ENCODE assay signal across 1 cellular context in the genomic region with DNA sequence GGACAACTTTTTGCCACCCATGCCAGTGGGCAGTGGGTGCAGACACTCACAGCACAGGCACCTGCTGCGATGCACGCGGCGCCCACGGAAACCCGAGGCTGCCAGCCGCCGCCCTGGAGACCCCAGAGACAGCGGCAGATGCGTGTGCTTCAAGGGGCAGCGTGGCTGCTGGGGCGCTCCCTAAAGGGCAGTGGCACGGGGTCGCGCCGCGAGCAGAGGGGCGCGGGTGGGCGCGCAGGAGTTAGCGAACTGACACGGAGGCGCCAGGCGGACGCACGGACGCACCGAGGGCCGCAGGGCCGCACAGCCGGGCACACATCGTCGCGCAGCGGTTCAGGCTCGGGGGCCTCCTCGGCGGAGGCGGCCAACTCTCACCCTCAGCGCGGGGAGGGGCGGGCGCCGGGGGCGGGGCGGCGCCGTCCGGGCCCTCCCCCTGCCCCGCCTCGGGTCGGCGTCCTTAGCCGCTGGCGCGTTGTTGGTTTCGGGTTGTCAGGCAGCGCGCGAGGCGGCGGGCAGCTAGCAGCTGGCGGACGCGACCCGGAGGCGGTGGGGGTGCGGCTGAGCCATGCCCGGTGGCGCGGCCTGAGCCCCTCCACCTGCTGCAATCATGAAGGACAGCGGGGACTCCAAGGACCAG.
TF ChIP-seq lines count a peak whose summit lies in the region.

A gene with protein sequence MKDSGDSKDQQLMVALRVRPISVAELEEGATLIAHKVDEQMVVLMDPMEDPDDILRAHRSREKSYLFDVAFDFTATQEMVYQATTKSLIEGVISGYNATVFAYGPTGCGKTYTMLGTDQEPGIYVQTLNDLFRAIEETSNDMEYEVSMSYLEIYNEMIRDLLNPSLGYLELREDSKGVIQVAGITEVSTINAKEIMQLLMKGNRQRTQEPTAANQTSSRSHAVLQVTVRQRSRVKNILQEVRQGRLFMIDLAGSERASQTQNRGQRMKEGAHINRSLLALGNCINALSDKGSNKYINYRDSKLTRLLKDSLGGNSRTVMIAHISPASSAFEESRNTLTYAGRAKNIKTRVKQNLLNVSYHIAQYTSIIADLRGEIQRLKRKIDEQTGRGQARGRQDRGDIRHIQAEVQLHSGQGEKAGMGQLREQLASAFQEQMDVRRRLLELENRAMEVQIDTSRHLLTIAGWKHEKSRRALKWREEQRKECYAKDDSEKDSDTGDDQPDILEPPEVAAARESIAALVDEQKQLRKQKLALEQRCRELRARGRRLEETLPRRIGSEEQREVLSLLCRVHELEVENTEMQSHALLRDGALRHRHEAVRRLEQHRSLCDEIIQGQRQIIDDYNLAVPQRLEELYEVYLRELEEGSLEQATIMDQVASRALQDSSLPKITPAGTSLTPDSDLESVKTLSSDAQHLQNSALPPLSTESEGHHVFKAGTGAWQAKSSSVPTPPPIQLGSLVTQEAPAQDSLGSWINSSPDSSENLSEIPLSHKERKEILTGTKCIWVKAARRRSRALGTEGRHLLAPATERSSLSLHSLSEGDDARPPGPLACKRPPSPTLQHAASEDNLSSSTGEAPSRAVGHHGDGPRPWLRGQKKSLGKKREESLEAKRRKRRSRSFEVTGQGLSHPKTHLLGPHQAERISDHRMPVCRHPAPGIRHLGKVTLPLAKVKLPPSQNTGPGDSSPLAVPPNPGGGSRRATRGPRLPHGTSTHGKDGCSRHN (plus strand): TSS at position 484 of the 637 bp plus-strand sequence. CDS start 124 bp downstream, at position 608.

TF ChIP-seq in GM23338, 12 proteins besides CTCF, POLR2A, EP300 and RAD21 (continued from another document):
- TF ChIP-seq, protein P1, sequence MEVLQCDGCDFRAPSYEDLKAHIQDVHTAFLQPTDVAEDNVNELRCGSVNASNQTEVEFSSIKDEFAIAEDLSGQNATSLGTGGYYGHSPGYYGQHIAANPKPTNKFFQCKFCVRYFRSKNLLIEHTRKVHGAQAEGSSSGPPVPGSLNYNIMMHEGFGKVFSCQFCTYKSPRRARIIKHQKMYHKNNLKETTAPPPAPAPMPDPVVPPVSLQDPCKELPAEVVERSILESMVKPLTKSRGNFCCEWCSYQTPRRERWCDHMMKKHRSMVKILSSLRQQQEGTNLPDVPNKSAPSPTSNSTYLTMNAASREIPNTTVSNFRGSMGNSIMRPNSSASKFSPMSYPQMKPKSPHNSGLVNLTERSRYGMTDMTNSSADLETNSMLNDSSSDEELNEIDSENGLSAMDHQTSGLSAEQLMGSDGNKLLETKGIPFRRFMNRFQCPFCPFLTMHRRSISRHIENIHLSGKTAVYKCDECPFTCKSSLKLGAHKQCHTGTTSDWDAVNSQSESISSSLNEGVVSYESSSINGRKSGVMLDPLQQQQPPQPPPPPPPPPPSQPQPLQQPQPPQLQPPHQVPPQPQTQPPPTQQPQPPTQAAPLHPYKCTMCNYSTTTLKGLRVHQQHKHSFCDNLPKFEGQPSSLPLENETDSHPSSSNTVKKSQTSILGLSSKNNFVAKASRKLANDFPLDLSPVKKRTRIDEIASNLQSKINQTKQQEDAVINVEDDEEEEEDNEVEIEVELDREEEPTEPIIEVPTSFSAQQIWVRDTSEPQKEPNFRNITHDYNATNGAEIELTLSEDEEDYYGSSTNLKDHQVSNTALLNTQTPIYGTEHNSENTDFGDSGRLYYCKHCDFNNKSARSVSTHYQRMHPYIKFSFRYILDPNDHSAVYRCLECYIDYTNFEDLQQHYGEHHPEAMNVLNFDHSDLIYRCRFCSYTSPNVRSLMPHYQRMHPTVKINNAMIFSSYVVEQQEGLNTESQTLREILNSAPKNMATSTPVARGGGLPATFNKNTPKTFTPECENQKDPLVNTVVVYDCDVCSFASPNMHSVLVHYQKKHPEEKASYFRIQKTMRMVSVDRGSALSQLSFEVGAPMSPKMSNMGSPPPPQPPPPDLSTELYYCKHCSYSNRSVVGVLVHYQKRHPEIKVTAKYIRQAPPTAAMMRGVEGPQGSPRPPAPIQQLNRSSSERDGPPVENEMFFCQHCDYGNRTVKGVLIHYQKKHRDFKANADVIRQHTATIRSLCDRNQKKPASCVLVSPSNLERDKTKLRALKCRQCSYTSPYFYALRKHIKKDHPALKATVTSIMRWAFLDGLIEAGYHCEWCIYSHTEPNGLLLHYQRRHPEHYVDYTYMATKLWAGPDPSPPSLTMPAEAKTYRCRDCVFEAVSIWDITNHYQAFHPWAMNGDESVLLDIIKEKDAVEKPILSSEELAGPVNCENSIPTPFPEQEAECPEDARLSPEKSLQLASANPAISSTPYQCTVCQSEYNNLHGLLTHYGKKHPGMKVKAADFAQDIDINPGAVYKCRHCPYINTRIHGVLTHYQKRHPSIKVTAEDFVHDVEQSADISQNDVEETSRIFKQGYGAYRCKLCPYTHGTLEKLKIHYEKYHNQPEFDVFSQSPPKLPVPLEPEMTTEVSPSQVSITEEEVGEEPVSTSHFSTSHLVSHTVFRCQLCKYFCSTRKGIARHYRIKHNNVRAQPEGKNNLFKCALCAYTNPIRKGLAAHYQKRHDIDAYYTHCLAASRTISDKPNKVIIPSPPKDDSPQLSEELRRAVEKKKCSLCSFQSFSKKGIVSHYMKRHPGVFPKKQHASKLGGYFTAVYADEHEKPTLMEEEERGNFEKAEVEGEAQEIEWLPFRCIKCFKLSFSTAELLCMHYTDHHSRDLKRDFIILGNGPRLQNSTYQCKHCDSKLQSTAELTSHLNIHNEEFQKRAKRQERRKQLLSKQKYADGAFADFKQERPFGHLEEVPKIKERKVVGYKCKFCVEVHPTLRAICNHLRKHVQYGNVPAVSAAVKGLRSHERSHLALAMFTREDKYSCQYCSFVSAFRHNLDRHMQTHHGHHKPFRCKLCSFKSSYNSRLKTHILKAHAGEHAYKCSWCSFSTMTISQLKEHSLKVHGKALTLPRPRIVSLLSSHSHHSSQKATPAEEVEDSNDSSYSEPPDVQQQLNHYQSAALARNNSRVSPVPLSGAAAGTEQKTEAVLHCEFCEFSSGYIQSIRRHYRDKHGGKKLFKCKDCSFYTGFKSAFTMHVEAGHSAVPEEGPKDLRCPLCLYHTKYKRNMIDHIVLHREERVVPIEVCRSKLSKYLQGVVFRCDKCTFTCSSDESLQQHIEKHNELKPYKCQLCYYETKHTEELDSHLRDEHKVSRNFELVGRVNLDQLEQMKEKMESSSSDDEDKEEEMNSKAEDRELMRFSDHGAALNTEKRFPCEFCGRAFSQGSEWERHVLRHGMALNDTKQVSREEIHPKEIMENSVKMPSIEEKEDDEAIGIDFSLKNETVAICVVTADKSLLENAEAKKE (CRISPR knock-in tag; IDR thresholded peaks at IDR 0.05) = no peak
- no peak for TF ChIP-seq ZNF331 (CRISPR knock-in tag; IDR thresholded peaks at IDR 0.05; ENCODE audit: low read depth)
- TF ChIP-seq, protein P2, sequence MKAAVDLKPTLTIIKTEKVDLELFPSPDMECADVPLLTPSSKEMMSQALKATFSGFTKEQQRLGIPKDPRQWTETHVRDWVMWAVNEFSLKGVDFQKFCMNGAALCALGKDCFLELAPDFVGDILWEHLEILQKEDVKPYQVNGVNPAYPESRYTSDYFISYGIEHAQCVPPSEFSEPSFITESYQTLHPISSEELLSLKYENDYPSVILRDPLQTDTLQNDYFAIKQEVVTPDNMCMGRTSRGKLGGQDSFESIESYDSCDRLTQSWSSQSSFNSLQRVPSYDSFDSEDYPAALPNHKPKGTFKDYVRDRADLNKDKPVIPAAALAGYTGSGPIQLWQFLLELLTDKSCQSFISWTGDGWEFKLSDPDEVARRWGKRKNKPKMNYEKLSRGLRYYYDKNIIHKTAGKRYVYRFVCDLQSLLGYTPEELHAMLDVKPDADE (IDR thresholded peaks at IDR 0.05) = no peak
- TF ChIP-seq NANOG (IDR thresholded peaks at IDR 0.05; ENCODE audit: borderline replicate concordance) = no peak
- no peak for TF ChIP-seq CREB1 (CRISPR knock-in tag; IDR thresholded peaks at IDR 0.05; ENCODE audit: low read depth)
- TF ChIP-seq, protein P3, sequence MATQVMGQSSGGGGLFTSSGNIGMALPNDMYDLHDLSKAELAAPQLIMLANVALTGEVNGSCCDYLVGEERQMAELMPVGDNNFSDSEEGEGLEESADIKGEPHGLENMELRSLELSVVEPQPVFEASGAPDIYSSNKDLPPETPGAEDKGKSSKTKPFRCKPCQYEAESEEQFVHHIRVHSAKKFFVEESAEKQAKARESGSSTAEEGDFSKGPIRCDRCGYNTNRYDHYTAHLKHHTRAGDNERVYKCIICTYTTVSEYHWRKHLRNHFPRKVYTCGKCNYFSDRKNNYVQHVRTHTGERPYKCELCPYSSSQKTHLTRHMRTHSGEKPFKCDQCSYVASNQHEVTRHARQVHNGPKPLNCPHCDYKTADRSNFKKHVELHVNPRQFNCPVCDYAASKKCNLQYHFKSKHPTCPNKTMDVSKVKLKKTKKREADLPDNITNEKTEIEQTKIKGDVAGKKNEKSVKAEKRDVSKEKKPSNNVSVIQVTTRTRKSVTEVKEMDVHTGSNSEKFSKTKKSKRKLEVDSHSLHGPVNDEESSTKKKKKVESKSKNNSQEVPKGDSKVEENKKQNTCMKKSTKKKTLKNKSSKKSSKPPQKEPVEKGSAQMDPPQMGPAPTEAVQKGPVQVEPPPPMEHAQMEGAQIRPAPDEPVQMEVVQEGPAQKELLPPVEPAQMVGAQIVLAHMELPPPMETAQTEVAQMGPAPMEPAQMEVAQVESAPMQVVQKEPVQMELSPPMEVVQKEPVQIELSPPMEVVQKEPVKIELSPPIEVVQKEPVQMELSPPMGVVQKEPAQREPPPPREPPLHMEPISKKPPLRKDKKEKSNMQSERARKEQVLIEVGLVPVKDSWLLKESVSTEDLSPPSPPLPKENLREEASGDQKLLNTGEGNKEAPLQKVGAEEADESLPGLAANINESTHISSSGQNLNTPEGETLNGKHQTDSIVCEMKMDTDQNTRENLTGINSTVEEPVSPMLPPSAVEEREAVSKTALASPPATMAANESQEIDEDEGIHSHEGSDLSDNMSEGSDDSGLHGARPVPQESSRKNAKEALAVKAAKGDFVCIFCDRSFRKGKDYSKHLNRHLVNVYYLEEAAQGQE (IDR thresholded peaks at IDR 0.05; ENCODE audit: unreplicated experiment) = no peak
- no peak for TF ChIP-seq ZNF114 (CRISPR knock-in tag; IDR thresholded peaks at IDR 0.05)
- no peak for TF ChIP-seq EZH2phosphoT487 (IDR thresholded peaks at IDR 0.05; ENCODE audit: unreplicated experiment)
- TF ChIP-seq STAT1 (IDR thresholded peaks at IDR 0.05; ENCODE audit: unreplicated experiment) = no peak
- no peak for TF ChIP-seq EZH2 (IDR thresholded peaks at IDR 0.05; ENCODE audit: low read depth, unreplicated experiment)
